25 cellular contexts compared by ENCODE assay signal in genomic region chr5:1431896-1432295, GRCh38. TPM values are rescaled to one million over a fixed set of nuclear protein-coding genes. Genes with fewer than 3 reads are reported as not detected.
"Had no signal": no experiment of that assay in that cellular context is flagged by ENCODE, and none has a peak within 500 bp of the region (broad histone marks: within the 10 kb centered on the region; RNA-seq: fewer than 3 reads in every experiment).

No MANE protein-coding gene starts in this region.

- DNase-seq: activated CD4-positive, alpha-beta memory T cell treated with anti-CD3 and anti-CD28 coated beads for 36 hours; activated CD4-positive, alpha-beta T cell treated with anti-CD3 and anti-CD28 coated beads, Interleukin-2, amount 10 ng/mL, durations not matched to agents 7 days and 5 days; activated CD4-positive, CD25-positive, alpha-beta regulatory T cell; activated naive CD4-positive, alpha-beta T cell treated with Interleukin-2 at 50 U/mL for 16 hours; activated naive CD8-positive, alpha-beta T cell treated with anti-CD3 and anti-CD28 coated beads, Interleukin-2, amount 50 U/mL, for 24 hours; amniotic stem cell; IMR-90; Kasumi-1; KBM-7; NCI-H146; NCI-H187 treated with DMSO at 0.1 percent for 48 hours; NCI-H2081 treated with DMSO at 0.1 percent for 48 hours; NCI-H446; NCI-H524; SIG-M5; T-helper 2 cell; T1000 had no signal

- H3K27me3 Mint-ChIP-seq: activated CD4-positive, alpha-beta T cell treated with anti-CD3 and anti-CD28 coated beads, Interleukin-2, amount 10 ng/mL, durations not matched to agents 7 days and 5 days; activated naive CD8-positive, alpha-beta T cell treated with anti-CD3 and anti-CD28 coated beads, Interleukin-2, amount 50 U/mL, for 24 hours had no signal

- H3K4me3 Mint-ChIP-seq: activated CD4-positive, alpha-beta memory T cell treated with anti-CD3 and anti-CD28 coated beads for 36 hours; activated CD4-positive, alpha-beta T cell treated with anti-CD3 and anti-CD28 coated beads, Interleukin-2, amount 10 ng/mL, durations not matched to agents 7 days and 5 days; activated naive CD8-positive, alpha-beta T cell treated with anti-CD3 and anti-CD28 coated beads, Interleukin-2, amount 50 U/mL, for 24 hours; central memory CD8-positive, alpha-beta T cell; T-cell had no signal

- H3K4me3 ChIP-seq: ascending aorta, body of pancreas had no signal

- H3K27me3 ChIP-seq: ascending aorta, body of pancreas had no signal

- H3K36me3 ChIP-seq: ascending aorta had no signal

- H3K4me1 ChIP-seq: ascending aorta, body of pancreas had no signal

- H3K27ac ChIP-seq: ascending aorta, body of pancreas had no signal

- FAIRE-seq: RCC 7860, TTC549 had no signal

- H3K27ac Mint-ChIP-seq: activated CD4-positive, alpha-beta memory T cell treated with anti-CD3 and anti-CD28 coated beads for 36 hours; activated CD4-positive, alpha-beta T cell treated with anti-CD3 and anti-CD28 coated beads, Interleukin-2, amount 10 ng/mL, durations not matched to agents 7 days and 5 days; activated naive CD4-positive, alpha-beta T cell treated with anti-CD3 and anti-CD28 coated beads, Interleukin-2, amount 50 U/mL, for 72 hours; activated naive CD8-positive, alpha-beta T cell treated with anti-CD3 and anti-CD28 coated beads, Interleukin-2, amount 50 U/mL, for 24 hours; T-cell had no signal

- H3K4me1 Mint-ChIP-seq: activated CD4-positive, alpha-beta T cell treated with anti-CD3 and anti-CD28 coated beads, Interleukin-2, amount 10 ng/mL, durations not matched to agents 7 days and 5 days; activated naive CD8-positive, alpha-beta T cell treated with anti-CD3 and anti-CD28 coated beads, Interleukin-2, amount 50 U/mL, for 24 hours; central memory CD8-positive, alpha-beta T cell; T-cell had no signal

- ATAC-seq: activated naive CD4-positive, alpha-beta T cell treated with anti-CD3 and anti-CD28 coated beads, Interleukin-2, amount 50 U/mL, for 72 hours; activated naive CD8-positive, alpha-beta T cell treated with anti-CD3 and anti-CD28 coated beads, Interleukin-2, amount 50 U/mL, for 24 hours; T-cell had no signal

- H3K36me3 Mint-ChIP-seq: T-cell had no signal

RNA-seq across cellular contexts. Expression of gene SLC6A3, which starts 13.3 kb away (rescaled TPM):
- total RNA-seq: activated CD4-positive, alpha-beta memory T cell treated with anti-CD3 and anti-CD28 coated beads for 36 hours; activated naive CD4-positive, alpha-beta T cell treated with anti-CD3 and anti-CD28 coated beads, Interleukin-2, amount 50 U/mL, for 72 hours; ascending aorta; body of pancreas; bronchial epithelial cell; IMR-90 had no signal
- polyA plus RNA-seq: IMR-90 had no signal
